ENCODE assay signal across 8 cellular contexts in genomic region chr2:223835701-223836532, GRCh38. TPM values are rescaled to one million over a fixed set of nuclear protein-coding genes. Genes with fewer than 3 reads are reported as not detected.
DNase-seq lines count a peak whose midpoint lies in the region; ATAC-seq, FAIRE-seq and TF ChIP-seq lines count a peak whose summit lies in the region.
"Had no signal": no experiment of that assay in that cellular context is flagged by ENCODE, and none has a peak within 500 bp of the region (broad histone marks: within the 10 kb centered on the region; RNA-seq: fewer than 3 reads in every experiment).

No MANE protein-coding gene starts in this region.

- intact Hi-C loops in transverse colon (cut with DNase I; ENCODE audit: low total_unique reads) = no loop called here

- no peaks in the 10 kb centered on the region for H3K9me3 ChIP-seq in transverse colon
- H3K9me3 ChIP-seq: pancreas had no signal

- peak overlapping the region; percentile 86 to 100 (median 99) for H3K4me3 Mint-ChIP-seq in IgD-negative memory B cell

- peak; percentile 7 for TF ChIP-seq POLR2A in transverse colon (IDR thresholded peaks at IDR 0.05)

- no peak for FAIRE-seq in bronchial epithelial cell (lab: Jason Lieb, UNC)
- FAIRE-seq: pancreas had no signal

- DNase-seq in bronchial epithelial cell (ENCODE audit: low read depth) (peak; percentile 74), transverse colon (peak; percentile 31), SK-N-DZ (ENCODE audit: low spot score) (no peak)
- DNase-seq in stimulated activated CD4-positive, alpha-beta T cell treated with anti-CD3 and anti-CD28 coated beads, Interleukin-15, amount 100 ng/mL, for 24 hours = no peak

- peak overlapping the region in 1 of 4 donors; percentile 88 for H3K27ac ChIP-seq in transverse colon
- H3K27ac ChIP-seq: pancreas had no signal

- WGBS in transverse colon (ENCODE audit: low coverage in 1 of 2), 2 donors = 74 to 100% methylated on average over 1 to 15 of the region's 15 CpGs

- H3K4me3 ChIP-seq in bronchial epithelial cell (ENCODE audit: low read depth, low read length) = peak overlapping the region; percentile 71
- H3K4me3 ChIP-seq in transverse colon = peak overlapping the region in 2 of 4 donors; percentile 68 to 86

- H3K27ac Mint-ChIP-seq in IgD-negative memory B cell = peak overlapping the region; percentile 95 to 99 (median 96)

- H3K36me3 Mint-ChIP-seq in IgD-negative memory B cell = peaks cover 2% of the 10 kb centered on the region

- H3K9me3 Mint-ChIP-seq in IgD-negative memory B cell = no peaks in the 10 kb centered on the region

- H3K27me3 Mint-ChIP-seq in IgD-negative memory B cell = no peaks in the 10 kb centered on the region

- in situ Hi-C loops in transverse colon (cut with MboI; ENCODE audit: low pct_ligation_motif_present in 1 of 4, low pct_unique_long_range_greater_than_20kb in 1 of 4, low sequenced_read_pairs in 3 of 4) = no loop called here

- no peak for TF ChIP-seq CTCF in bronchial epithelial cell (IDR thresholded peaks at IDR 0.05; ENCODE audit: insufficient read depth, low read length, severe bottlenecking)
- no peak for TF ChIP-seq CTCF in transverse colon (IDR thresholded peaks at IDR 0.05)

- H3K4me1 ChIP-seq in transverse colon = peaks cover 0 to 10% (median 7%) of the 10 kb centered on the region in 4 donors

- H3K36me3 ChIP-seq in bronchial epithelial cell (ENCODE audit: control insufficient read depth, insufficient read depth, low read length) (peaks cover 1% of the 10 kb centered on the region), transverse colon (no peaks in the 10 kb centered on the region)
- H3K36me3 ChIP-seq: pancreas had no signal

- no peaks in the 10 kb centered on the region for H3K27me3 ChIP-seq in bronchial epithelial cell (ENCODE audit: control insufficient read depth, insufficient read depth, low read length)
- H3K27me3 ChIP-seq in transverse colon = no peaks in the 10 kb centered on the region
- H3K27me3 ChIP-seq: pancreas had no signal

- TF ChIP-seq EP300 in transverse colon (IDR thresholded peaks at IDR 0.05; ENCODE audit: low read depth) = no peak

- H3K4me1 Mint-ChIP-seq in IgD-negative memory B cell = peaks cover 29 to 39% (median 36%) of the 10 kb centered on the region in 3 donors

- ATAC-seq in GM18519 (IDR thresholded peaks at IDR 0.05; ENCODE audit: low FRiP score, unreplicated experiment) (peak; percentile 70), GM21717 (IDR thresholded peaks at IDR 0.05; ENCODE audit: unreplicated experiment) (peak; percentile 62)
- ATAC-seq: pancreas had no signal

RNA-seq across cellular contexts. Expression of gene AP1S3, which starts 1.5 kb away (rescaled TPM):
- polyA plus RNA-seq in IgD-negative memory B cell = 23.0 TPM
- total RNA-seq in bronchial epithelial cell = 59.5 and 70.4 TPM in 2 replicates
- total RNA-seq in transverse colon = 1 to 10 TPM in 3 of 4 donors, not detected in 1; 2.3 to 6.7 (median 3.0) TPM
- polyA plus RNA-seq in SK-N-DZ (2014; cell fraction: cytosol; rRNA removed) = 0.93 and 1.3 TPM in 2 replicates
- 0.47 and 0.91 TPM in 2 replicates for polyA plus RNA-seq in SK-N-DZ (2014; cell fraction: nucleus; rRNA removed)

Comparison
In these comparisons a context has a peak if more than half of its experiments do, and no peak if none do; other contexts are left out.
1. DNase-seq: peak in bronchial epithelial cell (single experiment) and transverse colon (single experiment); none in SK-N-DZ (single experiment) and stimulated activated CD4-positive, alpha-beta T cell treated with anti-CD3 and anti-CD28 coated beads, Interleukin-15, amount 100 ng/mL, for 24 hours (single experiment).